Comparison of ENCODE assay signal across 1 cellular context in the genomic region with DNA sequence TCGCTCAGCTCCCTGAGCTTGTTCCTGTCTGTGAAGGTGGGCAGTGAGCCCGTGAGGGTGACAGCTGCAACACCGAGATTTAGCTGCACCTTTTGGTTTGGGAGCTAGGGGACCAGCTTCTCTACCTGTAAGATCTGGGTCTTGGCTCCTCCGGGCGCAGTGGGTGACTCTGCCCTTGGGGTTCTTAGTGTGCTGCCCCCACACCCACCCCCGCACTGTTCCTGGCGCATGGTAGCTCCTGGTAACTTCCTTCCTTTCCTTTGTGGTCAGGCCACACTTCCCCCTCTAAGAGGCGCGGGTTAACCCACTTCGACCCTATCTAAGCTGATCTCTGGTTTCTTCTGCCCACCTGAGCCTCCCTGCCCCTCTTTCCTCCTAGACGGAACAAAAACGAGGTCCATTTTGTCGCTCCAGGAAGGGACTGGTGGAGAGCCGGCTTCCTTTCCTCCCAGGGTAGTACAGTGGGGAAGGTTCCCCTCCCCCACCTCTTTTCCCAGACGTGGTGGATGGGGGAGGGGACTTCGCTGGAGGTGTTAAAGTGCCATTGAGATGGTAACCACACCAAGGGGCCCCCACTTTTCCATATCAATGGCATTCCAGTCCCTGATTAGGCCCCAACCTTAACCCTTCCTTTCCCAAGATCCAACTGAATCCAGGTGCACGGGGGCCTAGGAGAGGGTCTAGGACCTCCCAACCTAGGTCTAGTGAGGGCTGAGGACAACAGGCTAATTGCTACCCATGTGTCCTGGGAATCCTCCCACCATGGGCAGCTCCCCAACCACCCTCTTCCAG.
TF ChIP-seq lines count a peak whose summit lies in the region.

No MANE protein-coding gene starts in this region.

TF ChIP-seq in K562, 482 proteins besides CTCF, POLR2A, EP300 and RAD21 (continued from another document and continues in another):
- TF ChIP-seq, protein P1, sequence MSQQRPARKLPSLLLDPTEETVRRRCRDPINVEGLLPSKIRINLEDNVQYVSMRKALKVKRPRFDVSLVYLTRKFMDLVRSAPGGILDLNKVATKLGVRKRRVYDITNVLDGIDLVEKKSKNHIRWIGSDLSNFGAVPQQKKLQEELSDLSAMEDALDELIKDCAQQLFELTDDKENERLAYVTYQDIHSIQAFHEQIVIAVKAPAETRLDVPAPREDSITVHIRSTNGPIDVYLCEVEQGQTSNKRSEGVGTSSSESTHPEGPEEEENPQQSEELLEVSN (IDR thresholded peaks at IDR 0.05; ENCODE audit: borderline replicate concordance in 1 of 2, extremely low read depth in 1 of 2, insufficient read depth in 1 of 2, insufficient read length in 1 of 2, low read depth in 1 of 2, low read length in 1 of 2, poor library complexity in 1 of 2, severe bottlenecking in 1 of 2), result peak in 1 of 2 experiments; percentile 29
- TF ChIP-seq, protein P2, sequence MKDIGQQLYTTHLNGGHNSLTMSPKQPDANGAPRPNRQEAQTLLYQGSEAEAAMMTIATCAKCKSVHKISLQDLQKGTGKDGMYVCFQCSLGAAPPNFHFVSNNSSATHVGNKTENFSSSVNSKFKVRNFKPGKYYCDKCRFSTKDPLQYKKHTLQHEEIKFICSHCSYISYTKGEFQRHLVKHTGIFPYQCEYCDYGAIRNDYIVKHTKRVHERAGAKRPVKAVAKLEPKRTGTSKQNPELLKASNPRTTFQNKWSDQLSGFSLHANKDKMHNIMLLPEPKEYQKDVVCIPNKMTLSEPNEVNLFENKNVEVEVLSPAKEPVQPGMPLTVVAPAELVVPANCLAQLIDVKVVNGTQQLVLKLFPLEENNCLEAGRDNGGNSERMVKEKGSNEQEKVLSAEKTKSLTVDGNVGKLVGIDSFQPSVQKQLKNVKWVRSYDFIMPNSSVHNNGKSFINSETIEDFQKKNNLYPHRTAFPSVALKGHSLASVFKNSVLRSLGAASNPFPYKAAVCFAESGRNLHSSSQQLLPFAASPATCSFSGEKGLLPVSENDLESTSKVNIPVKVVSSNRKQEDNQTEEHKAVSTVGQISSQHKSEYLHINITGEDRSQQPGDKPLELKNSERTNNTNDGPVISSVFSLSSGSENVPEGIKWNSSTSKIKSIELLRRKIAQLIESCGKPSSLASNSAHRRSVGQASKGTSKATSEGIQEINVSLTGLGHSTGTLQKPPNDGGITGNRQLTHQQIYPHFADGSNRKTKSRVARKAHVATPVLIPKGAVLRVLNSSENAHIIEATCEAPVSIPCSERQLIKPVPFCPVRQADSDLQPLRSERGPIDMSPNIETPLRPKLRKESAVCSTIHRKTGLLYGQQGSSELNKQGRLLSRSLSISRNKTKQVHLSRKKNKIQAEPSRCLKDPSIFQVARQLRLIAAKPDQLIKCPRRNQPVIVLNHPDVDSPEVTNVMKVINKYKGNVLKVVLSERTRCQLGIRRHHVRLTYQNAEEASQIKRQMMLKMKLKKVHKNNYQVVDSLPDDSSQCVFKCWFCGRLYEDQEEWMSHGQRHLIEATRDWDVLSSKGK (CRISPR knock-in tag; IDR thresholded peaks at IDR 0.05), result 0 out of 2 replicates have a peak, but pooled peaks have one; percentile 27
- no peak for TF ChIP-seq DDX20 (tag; IDR thresholded peaks at IDR 0.05; ENCODE audit: low read depth)
- TF ChIP-seq ETV6 (IDR thresholded peaks at IDR 0.05; ENCODE audit: borderline replicate concordance in 1 of 2, low read depth in 2 of 2, low read length in 1 of 2), result peak; percentile 57 to 87
- no peak for TF ChIP-seq ETV6 (CRISPR knock-in tag; IDR thresholded peaks at IDR 0.05; ENCODE audit: borderline replicate concordance)
- no peak for TF ChIP-seq TAF1 (IDR thresholded peaks at IDR 0.05; ENCODE audit: control insufficient read depth, extremely low read depth, insufficient read depth, low read length, severe bottlenecking)
- TF ChIP-seq ARHGAP35 (IDR thresholded peaks at IDR 0.05; ENCODE audit: partially characterized antibody), result peak; percentile 13
- peak; percentile 65; the same call in 1 of the 2 replicates for TF ChIP-seq MTA1 (IDR thresholded peaks at IDR 0.05; ENCODE audit: borderline replicate concordance)
- TF ChIP-seq SP1 (CRISPR knock-in tag; IDR thresholded peaks at IDR 0.05), result 0 out of 2 replicates have a peak, but pooled peaks have one; percentile 18
- TF ChIP-seq, protein P3, sequence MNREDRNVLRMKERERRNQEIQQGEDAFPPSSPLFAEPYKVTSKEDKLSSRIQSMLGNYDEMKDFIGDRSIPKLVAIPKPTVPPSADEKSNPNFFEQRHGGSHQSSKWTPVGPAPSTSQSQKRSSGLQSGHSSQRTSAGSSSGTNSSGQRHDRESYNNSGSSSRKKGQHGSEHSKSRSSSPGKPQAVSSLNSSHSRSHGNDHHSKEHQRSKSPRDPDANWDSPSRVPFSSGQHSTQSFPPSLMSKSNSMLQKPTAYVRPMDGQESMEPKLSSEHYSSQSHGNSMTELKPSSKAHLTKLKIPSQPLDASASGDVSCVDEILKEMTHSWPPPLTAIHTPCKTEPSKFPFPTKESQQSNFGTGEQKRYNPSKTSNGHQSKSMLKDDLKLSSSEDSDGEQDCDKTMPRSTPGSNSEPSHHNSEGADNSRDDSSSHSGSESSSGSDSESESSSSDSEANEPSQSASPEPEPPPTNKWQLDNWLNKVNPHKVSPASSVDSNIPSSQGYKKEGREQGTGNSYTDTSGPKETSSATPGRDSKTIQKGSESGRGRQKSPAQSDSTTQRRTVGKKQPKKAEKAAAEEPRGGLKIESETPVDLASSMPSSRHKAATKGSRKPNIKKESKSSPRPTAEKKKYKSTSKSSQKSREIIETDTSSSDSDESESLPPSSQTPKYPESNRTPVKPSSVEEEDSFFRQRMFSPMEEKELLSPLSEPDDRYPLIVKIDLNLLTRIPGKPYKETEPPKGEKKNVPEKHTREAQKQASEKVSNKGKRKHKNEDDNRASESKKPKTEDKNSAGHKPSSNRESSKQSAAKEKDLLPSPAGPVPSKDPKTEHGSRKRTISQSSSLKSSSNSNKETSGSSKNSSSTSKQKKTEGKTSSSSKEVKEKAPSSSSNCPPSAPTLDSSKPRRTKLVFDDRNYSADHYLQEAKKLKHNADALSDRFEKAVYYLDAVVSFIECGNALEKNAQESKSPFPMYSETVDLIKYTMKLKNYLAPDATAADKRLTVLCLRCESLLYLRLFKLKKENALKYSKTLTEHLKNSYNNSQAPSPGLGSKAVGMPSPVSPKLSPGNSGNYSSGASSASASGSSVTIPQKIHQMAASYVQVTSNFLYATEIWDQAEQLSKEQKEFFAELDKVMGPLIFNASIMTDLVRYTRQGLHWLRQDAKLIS (CRISPR knock-in tag; IDR thresholded peaks at IDR 0.05), result no peak
- TF ChIP-seq, protein P4, sequence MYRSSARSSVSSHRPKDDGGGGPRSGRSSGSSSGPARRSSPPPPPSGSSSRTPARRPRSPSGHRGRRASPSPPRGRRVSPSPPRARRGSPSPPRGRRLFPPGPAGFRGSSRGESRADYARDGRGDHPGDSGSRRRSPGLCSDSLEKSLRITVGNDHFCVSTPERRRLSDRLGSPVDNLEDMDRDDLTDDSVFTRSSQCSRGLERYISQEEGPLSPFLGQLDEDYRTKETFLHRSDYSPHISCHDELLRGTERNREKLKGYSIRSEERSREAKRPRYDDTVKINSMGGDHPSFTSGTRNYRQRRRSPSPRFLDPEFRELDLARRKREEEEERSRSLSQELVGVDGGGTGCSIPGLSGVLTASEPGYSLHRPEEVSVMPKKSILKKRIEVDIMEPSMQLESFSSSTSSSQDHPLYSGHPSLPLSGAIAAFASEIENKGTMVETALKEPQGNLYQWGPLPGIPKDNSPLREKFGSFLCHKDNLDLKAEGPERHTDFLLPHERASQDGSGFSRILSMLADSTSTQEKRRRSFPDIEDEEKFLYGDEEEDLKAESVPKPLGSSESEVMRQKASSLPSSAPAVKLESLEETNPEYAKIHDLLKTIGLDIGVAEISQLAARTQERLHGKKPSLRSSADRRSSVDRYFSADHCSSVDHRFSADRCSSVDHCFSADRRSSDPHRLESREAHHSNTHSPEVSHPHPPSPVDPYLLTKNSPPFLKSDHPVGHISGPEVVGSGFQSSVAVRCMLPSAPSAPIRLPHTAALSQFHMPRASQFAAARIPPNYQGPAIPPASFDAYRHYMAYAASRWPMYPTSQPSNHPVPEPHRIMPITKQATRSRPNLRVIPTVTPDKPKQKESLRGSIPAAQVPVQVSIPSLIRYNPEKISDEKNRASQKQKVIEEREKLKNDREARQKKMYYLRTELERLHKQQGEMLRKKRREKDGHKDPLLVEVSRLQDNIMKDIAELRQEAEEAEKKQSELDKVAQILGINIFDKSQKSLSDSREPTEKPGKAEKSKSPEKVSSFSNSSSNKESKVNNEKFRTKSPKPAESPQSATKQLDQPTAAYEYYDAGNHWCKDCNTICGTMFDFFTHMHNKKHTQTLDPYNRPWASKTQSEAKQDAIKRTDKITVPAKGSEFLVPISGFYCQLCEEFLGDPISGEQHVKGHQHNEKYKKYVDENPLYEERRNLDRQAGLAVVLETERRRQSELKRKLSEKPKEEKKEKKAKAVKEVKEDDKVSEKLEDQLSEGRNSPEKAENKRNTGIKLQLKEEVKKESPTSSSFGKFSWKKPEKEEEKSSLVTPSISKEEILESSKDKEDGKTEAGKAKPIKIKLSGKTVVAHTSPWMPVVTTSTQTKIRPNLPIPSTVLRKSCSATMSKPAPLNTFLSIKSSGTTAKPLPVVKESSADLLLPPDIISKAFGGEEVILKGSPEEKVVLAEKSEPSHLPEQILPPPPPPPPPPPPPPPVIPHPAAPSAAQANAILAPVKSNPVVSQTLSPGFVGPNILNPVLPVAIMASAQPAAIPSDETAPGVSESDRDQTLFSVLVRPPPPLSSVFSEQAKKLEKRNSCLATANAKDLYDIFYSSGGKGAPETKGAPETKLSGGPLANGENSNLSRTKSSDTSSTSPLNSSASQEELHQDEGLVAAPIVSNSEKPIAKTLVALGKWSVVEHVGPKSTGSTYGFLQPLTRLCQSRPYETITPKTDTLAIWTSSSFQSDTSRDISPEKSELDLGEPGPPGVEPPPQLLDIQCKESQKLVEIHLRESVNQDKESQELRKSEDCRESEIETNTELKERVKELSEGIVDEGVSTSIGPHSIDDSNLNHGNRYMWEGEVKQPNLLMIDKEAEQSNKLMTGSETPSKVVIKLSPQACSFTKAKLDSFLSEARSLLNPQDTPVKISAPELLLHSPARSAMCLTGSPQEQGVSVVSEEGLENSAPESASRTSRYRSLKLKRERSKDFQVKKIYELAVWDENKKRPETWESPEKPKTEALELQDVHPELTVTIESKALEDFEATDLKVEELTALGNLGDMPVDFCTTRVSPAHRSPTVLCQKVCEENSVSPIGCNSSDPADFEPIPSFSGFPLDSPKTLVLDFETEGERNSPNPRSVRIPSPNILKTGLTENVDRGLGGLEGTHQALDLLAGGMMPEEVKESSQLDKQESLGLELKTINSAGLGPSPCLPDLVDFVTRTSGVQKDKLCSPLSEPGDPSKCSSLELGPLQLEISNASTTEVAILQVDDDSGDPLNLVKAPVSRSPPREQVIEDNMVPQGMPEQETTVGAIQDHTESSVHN (IDR thresholded peaks at IDR 0.05; ENCODE audit: borderline replicate concordance in 1 of 2, low read depth in 1 of 2), result no peak
- no peak for TF ChIP-seq ATF1 (CRISPR knock-in tag; IDR thresholded peaks at IDR 0.05)
- peak; percentile 51; the same call in 1 of the 2 replicates for TF ChIP-seq ATF1 (tag; IDR thresholded peaks at IDR 0.05)
- TF ChIP-seq ZNF584 (CRISPR knock-in tag; IDR thresholded peaks at IDR 0.05; ENCODE audit: low read depth), result 0 out of 2 replicates have a peak, but pooled peaks have one; percentile 44
- TF ChIP-seq CCAR2 (IDR thresholded peaks at IDR 0.05; ENCODE audit: low read depth, low read length), result no peak
- TF ChIP-seq CREM (IDR thresholded peaks at IDR 0.05; ENCODE audit: low read depth), result 0 out of 2 replicates have a peak, but pooled peaks have one; percentile 39
- TF ChIP-seq FOXM1 (IDR thresholded peaks at IDR 0.05; ENCODE audit: low read depth), result no peak
- 0 out of 2 replicates have a peak, but pooled peaks have one; percentile 17 for TF ChIP-seq FOXM1 (CRISPR knock-in tag; IDR thresholded peaks at IDR 0.05; ENCODE audit: low read depth)
- TF ChIP-seq EGR1 (conservative IDR thresholded peaks at IDR 0.05), result peak; percentile 95
- TF ChIP-seq THRAP3 (IDR thresholded peaks at IDR 0.05; ENCODE audit: borderline replicate concordance), result 0 out of 2 replicates have a peak, but pooled peaks have one; percentile 24
- no peak for TF ChIP-seq KAT2B (IDR thresholded peaks at IDR 0.05; ENCODE audit: low read depth, low read length)
- TF ChIP-seq, protein P5, sequence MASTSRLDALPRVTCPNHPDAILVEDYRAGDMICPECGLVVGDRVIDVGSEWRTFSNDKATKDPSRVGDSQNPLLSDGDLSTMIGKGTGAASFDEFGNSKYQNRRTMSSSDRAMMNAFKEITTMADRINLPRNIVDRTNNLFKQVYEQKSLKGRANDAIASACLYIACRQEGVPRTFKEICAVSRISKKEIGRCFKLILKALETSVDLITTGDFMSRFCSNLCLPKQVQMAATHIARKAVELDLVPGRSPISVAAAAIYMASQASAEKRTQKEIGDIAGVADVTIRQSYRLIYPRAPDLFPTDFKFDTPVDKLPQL (IDR thresholded peaks at IDR 0.05; ENCODE audit: extremely low read depth, insufficient read length), result no peak
- no peak for TF ChIP-seq RBM17 (IDR thresholded peaks at IDR 0.05; ENCODE audit: borderline replicate concordance, low read depth, low read length)
- no peak for TF ChIP-seq RBM25 (IDR thresholded peaks at IDR 0.05; ENCODE audit: low read depth, low read length, severe bottlenecking)
- TF ChIP-seq RNF2 (IDR thresholded peaks at IDR 0.05), result peak; percentile 69; the same call in 1 of the 2 replicates
- TF ChIP-seq DNMT1 (IDR thresholded peaks at IDR 0.05), result no peak
- no peak for TF ChIP-seq U2AF1 (optimal IDR thresholded peaks at IDR 0.05; ENCODE audit: low read depth, low read length)
- no peak for TF ChIP-seq TCF3 (CRISPR knock-in tag; IDR thresholded peaks at IDR 0.05)
- TF ChIP-seq, protein P6, sequence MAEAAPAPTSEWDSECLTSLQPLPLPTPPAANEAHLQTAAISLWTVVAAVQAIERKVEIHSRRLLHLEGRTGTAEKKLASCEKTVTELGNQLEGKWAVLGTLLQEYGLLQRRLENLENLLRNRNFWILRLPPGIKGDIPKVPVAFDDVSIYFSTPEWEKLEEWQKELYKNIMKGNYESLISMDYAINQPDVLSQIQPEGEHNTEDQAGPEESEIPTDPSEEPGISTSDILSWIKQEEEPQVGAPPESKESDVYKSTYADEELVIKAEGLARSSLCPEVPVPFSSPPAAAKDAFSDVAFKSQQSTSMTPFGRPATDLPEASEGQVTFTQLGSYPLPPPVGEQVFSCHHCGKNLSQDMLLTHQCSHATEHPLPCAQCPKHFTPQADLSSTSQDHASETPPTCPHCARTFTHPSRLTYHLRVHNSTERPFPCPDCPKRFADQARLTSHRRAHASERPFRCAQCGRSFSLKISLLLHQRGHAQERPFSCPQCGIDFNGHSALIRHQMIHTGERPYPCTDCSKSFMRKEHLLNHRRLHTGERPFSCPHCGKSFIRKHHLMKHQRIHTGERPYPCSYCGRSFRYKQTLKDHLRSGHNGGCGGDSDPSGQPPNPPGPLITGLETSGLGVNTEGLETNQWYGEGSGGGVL (CRISPR knock-in tag; IDR thresholded peaks at IDR 0.05), result no peak
- no peak for TF ChIP-seq NR2C1 (IDR thresholded peaks at IDR 0.05)
- peak; percentile 33; the same call in 1 of the 2 replicates for TF ChIP-seq NR2C1 (tag; IDR thresholded peaks at IDR 0.05)
- TF ChIP-seq NCOA1 (IDR thresholded peaks at IDR 0.05; ENCODE audit: low read depth), result peak; percentile 60; the same call in 1 of the 2 replicates
